ENCODE assay signal across 26 cellular contexts in the genomic region with DNA sequence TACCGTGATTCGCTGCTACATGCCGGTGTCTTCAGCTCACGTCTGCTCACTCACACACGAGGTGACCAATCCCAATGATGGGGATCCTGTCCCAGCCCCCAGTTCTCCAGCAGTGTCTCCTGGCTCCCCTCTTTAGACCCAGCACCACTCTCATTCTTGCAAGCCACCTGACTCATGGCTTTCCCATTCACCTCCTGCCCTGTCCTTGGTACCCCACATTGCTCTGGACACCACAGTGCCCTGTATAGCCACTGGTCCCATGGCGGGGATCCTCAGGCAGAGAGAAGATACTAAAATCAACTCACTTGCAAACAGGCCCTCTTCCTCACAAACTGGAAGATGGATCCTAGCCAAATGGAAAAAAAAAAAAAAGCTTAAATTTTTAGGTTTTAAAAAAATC.
"Had no signal": no experiment of that assay in that cellular context is flagged by ENCODE, and none has a peak within 500 bp of the region (broad histone marks: within the 10 kb centered on the region; RNA-seq: fewer than 3 reads in every experiment).

No MANE protein-coding gene starts in this region.

- H3K9me3 ChIP-seq: ascending aorta, breast epithelium, esophagus squamous epithelium, gastroesophageal sphincter, heart right ventricle had no signal

- DNase-seq: activated CD4-positive, alpha-beta memory T cell treated with anti-CD3 and anti-CD28 coated beads, Interleukin-2, amount 10 ng/mL, durations not matched to agents 7 days and 5 days; activated CD4-positive, alpha-beta T cell treated with anti-CD3 and anti-CD28 coated beads for 1 hour; activated CD4-positive, alpha-beta T cell treated with anti-CD3 and anti-CD28 coated beads for 4 hours; activated CD4-positive, alpha-beta T cell treated with anti-CD3 and anti-CD28 coated beads, Interleukin-2, amount 10 ng/mL, durations not matched to agents 7 days and 5 days; activated CD4-positive, alpha-beta T cell treated with anti-CD3 and anti-CD28 coated beads, Interleukin-2, amount 50 U/mL, for 4 hours; activated CD8-positive, alpha-beta memory T cell treated with anti-CD3 and anti-CD28 coated beads, Interleukin-2, amount 50 U/mL, for 48 hours; activated gamma-delta T cell; activated naive CD4-positive, alpha-beta T cell; activated naive CD4-positive, alpha-beta T cell treated with anti-CD3 and anti-CD28 coated beads, Interleukin-2, amount 10 ng/mL, durations not matched to agents 7 days and 5 days; activated naive CD8-positive, alpha-beta T cell treated with anti-CD3 and anti-CD28 coated beads, Interleukin-2, amount 10 ng/mL, durations not matched to agents 7 days and 5 days; activated T-cell treated with anti-CD3 and anti-CD28 coated beads for 4 hours; activated T-cell treated with anti-CD3 and anti-CD28 coated beads, Interleukin-2, amount 50 U/mL, for 24 hours; activated T-cell treated with anti-CD3 and anti-CD28 coated beads, Interleukin-2, amount 50 U/mL, for 72 hours; central memory CD4-positive, alpha-beta T cell; effector CD8-positive, alpha-beta T cell; esophagus squamous epithelium; foreskin melanocyte; heart right ventricle; T-helper 2 cell had no signal

- H3K4me3 ChIP-seq: ascending aorta, breast epithelium, cardiac muscle cell, esophagus squamous epithelium, gastroesophageal sphincter, heart right ventricle had no signal

- H3K36me3 ChIP-seq: ascending aorta, breast epithelium, cardiac muscle cell, esophagus squamous epithelium, gastroesophageal sphincter, heart right ventricle had no signal

- H3K27me3 ChIP-seq: ascending aorta, breast epithelium, cardiac muscle cell, esophagus squamous epithelium, gastroesophageal sphincter, heart right ventricle had no signal

- ATAC-seq: activated naive CD4-positive, alpha-beta T cell treated with anti-CD3 and anti-CD28 coated beads, Interleukin-2, amount 50 U/mL, for 72 hours; activated T-cell treated with anti-CD3 and anti-CD28 coated beads, Interleukin-2, amount 50 U/mL, for 72 hours; gastroesophageal sphincter; heart right ventricle; WTC11 had no signal

- H3K27ac ChIP-seq: ascending aorta, breast epithelium, cardiac muscle cell, epithelial cell of prostate, esophagus squamous epithelium, gastroesophageal sphincter, heart right ventricle had no signal
